13 cellular contexts compared by ENCODE assay signal in the genomic region with DNA sequence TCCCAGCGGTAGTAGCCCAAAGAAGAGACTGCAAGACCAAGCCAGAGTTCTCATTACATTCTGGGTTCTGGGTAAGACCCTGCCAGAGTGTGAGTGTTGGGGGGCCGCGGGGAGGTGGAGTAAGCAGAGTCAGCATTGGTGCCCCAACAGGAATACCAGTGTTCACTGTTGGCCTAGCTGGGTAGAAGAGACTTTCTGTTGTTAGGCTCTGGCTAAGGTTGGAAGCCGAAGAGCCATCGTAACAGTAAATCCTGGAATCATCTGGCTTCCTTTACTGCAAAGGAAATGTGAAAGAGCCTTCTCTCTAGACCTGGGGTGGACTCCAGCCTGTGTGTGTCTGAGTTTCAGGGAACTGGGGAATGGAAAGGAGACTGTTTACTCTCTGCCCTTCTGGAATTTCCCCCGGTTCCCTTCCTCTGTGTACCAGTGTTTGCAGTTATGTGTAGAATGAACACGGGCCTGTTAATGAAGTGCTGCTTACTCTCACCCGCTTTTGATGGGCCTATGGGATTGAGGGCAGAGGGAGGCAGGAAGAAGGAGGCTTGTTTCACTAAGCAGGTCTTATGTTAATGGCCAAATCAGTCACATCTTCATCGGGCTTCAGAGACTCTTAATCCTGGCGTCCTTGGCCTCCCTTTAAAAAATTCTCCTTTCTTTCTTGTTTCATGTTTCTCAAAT.
A peak's percentile ranks its signal among the peaks of the same experiment; 100 is the strongest.
DNase-seq lines count a peak whose midpoint lies in the region; ATAC-seq, FAIRE-seq and TF ChIP-seq lines count a peak whose summit lies in the region.
"Had no signal": no experiment of that assay in that cellular context is flagged by ENCODE, and none has a peak within 500 bp of the region (broad histone marks: within the 10 kb centered on the region; RNA-seq: fewer than 3 reads in every experiment).

No MANE protein-coding gene starts in this region.

- H4K20me1 ChIP-seq in endothelial cell of umbilical vein (replicated peaks; ENCODE audit: control insufficient read depth, extremely low read depth, insufficient read depth, low read length): no peaks in the 10 kb centered on the region

- H3K4me1 ChIP-seq in endothelial cell of umbilical vein (ENCODE audit: control insufficient read depth, extremely low read depth, insufficient read depth, low read length): peaks cover 10% of the 10 kb centered on the region
- peaks cover 47 to 66% (median 63%) of the 10 kb centered on the region in 3 donors for H3K4me1 ChIP-seq in pancreas
- no peaks in the 10 kb centered on the region for H3K4me1 ChIP-seq in CD8-positive, alpha-beta memory T cell (ENCODE audit: insufficient read depth, low read length)

- intact Hi-C loops in natural killer cell (cut with micrococcal nuclease) (no loop called here), endothelial cell of umbilical vein (cut with micrococcal nuclease) (loop anchor here (2.0 kb wide), 1 partner anchor 18 kb away; no protein-coding TSS in a partner anchor), pancreas (cut with DNase I) (no loop called here)

- no peak for TF ChIP-seq CTCF in natural killer cell (IDR thresholded peaks at IDR 0.05)
- TF ChIP-seq CTCF in endothelial cell of umbilical vein (IDR thresholded peaks at IDR 0.05; ENCODE audit: extremely low read depth in 1 of 2, insufficient read depth in 1 of 2, low read depth in 1 of 2, low read length in 2 of 2): no peak
- no peak for TF ChIP-seq CTCF in pancreas (IDR thresholded peaks at IDR 0.05)

- peak; percentile 4 for FAIRE-seq in endothelial cell of umbilical vein (lab: Jason Lieb, UNC)
- no peak for FAIRE-seq in pancreas (lab: Jason Lieb, UNC)

- H3K27me3 Mint-ChIP-seq in natural killer cell (ENCODE audit: low read depth in 2 of 2): no peaks in the 10 kb centered on the region
- H3K27me3 Mint-ChIP-seq in natural killer cell treated with Interleukin-12 subunit alpha and Interleukin-12 subunit beta and Interleukin-15 and Interleukin-18, amount 100 ng/mL, for 72 hours: no peaks in the 10 kb centered on the region
- H3K27me3 Mint-ChIP-seq in CD8-positive, alpha-beta memory T cell: no peaks in the 10 kb centered on the region
- H3K27me3 Mint-ChIP-seq: memory B cell had no signal

- H3K27ac ChIP-seq in endothelial cell of umbilical vein (ENCODE audit: insufficient read depth, low read depth, low read length) (no peak overlapping the region), pancreas (peak overlapping the region; percentile 30 to 94 (median 65))
- no peak overlapping the region for H3K27ac ChIP-seq in CD8-positive, alpha-beta memory T cell (ENCODE audit: low read depth, low read length)

- H3K9me3 ChIP-seq in endothelial cell of umbilical vein (replicated peaks; ENCODE audit: control insufficient read depth, insufficient read depth, low read length) (no peaks in the 10 kb centered on the region), pancreas (no peaks in the 10 kb centered on the region)
- H3K9me3 ChIP-seq in CD8-positive, alpha-beta memory T cell (ENCODE audit: low read length): no peaks in the 10 kb centered on the region

- H3K27me3 ChIP-seq in endothelial cell of umbilical vein (ENCODE audit: control insufficient read depth in 2 of 2, insufficient read depth in 2 of 2, low read length in 2 of 2) (no peaks in the 10 kb centered on the region), pancreas (no peaks in the 10 kb centered on the region)
- H3K27me3 ChIP-seq in CD8-positive, alpha-beta memory T cell (ENCODE audit: insufficient read depth, low read length, poor library complexity, severe bottlenecking): no peaks in the 10 kb centered on the region

- no peak overlapping the region for H3K9ac ChIP-seq in endothelial cell of umbilical vein (replicated peaks; ENCODE audit: extremely low read depth, insufficient read depth, low read length)

- H3K4me2 ChIP-seq in endothelial cell of umbilical vein (ENCODE audit: insufficient read depth, low read length): no peak overlapping the region

- POLR2A ChIA-PET in endothelial cell of umbilical vein (lab: Charles Lee): no interaction called here
- POLR2A ChIA-PET in CD8-positive, alpha-beta memory T cell (lab: Charles Lee): no interaction called here

- no peak for DNase-seq in natural killer cell
- no peak for DNase-seq in natural killer cell treated with Interleukin-12 subunit alpha and Interleukin-12 subunit beta and Interleukin-15 and Interleukin-18, amount 100 ng/mL, for 72 hours (ENCODE audit: low spot score)
- DNase-seq in endothelial cell of umbilical vein (ENCODE audit: low read depth, low spot score): peak; percentile 80
- DNase-seq in pancreas: peak in 2 of 6 donors; percentile 39 to 56
- no peak for DNase-seq in CD8-positive, alpha-beta memory T cell
- no peak for DNase-seq in RKO (ENCODE audit: low spot score)
- no peak for DNase-seq in NCI-H1048 (lab: John Stamatoyannopoulos, UW)
- no peak for DNase-seq in GOT3 (lab: John Stamatoyannopoulos, UW)
- DNase-seq: activated CD4-positive, alpha-beta T cell treated with anti-CD3 and anti-CD28 coated beads, Interleukin-2, amount 50 U/mL, for 1 hour; amygdala; NCI-H748 treated with DMSO at 0.1 percent for 48 hours; stimulated activated naive CD4-positive, alpha-beta T cell had no signal

- dilution Hi-C loops in endothelial cell of umbilical vein (cut with MboI; ENCODE audit: extremely low pct_ligation_motif_present, low sequenced_read_pairs): no loop called here

- peaks cover 12 to 18% of the 10 kb centered on the region in 2 donors for H3K4me1 Mint-ChIP-seq in natural killer cell
- peaks cover 10 to 12% of the 10 kb centered on the region in 2 donors for H3K4me1 Mint-ChIP-seq in natural killer cell treated with Interleukin-12 subunit alpha and Interleukin-12 subunit beta and Interleukin-15 and Interleukin-18, amount 100 ng/mL, for 72 hours (ENCODE audit: low read depth in 2 of 2)
- peaks cover 6 to 14% (median 11%) of the 10 kb centered on the region in 3 donors for H3K4me1 Mint-ChIP-seq in CD8-positive, alpha-beta memory T cell
- H3K4me1 Mint-ChIP-seq: memory B cell had no signal

- H3K36me3 ChIP-seq in endothelial cell of umbilical vein (ENCODE audit: control insufficient read depth in 2 of 2, extremely low read depth in 1 of 2, insufficient read depth in 2 of 2, low read length in 2 of 2) (no peaks in the 10 kb centered on the region), pancreas (no peaks in the 10 kb centered on the region)
- no peaks in the 10 kb centered on the region for H3K36me3 ChIP-seq in CD8-positive, alpha-beta memory T cell (ENCODE audit: insufficient read depth, low read length)

- H3K4me3 ChIP-seq in endothelial cell of umbilical vein (replicated peaks in 1 of 3; ENCODE audit: insufficient read depth in 1 of 3, low read depth in 1 of 3, low read length in 3 of 3): no peak overlapping the region
- no peak overlapping the region for H3K4me3 ChIP-seq in pancreas
- H3K4me3 ChIP-seq in CD8-positive, alpha-beta memory T cell (ENCODE audit: low read length): no peak overlapping the region

- H3K9me3 Mint-ChIP-seq in natural killer cell: no peaks in the 10 kb centered on the region
- no peaks in the 10 kb centered on the region for H3K9me3 Mint-ChIP-seq in natural killer cell treated with Interleukin-12 subunit alpha and Interleukin-12 subunit beta and Interleukin-15 and Interleukin-18, amount 100 ng/mL, for 72 hours
- no peaks in the 10 kb centered on the region for H3K9me3 Mint-ChIP-seq in CD8-positive, alpha-beta memory T cell
- H3K9me3 Mint-ChIP-seq: memory B cell had no signal

- CTCF ChIA-PET in endothelial cell of umbilical vein (lab: Charles Lee): no interaction called here
- CTCF ChIA-PET in CD8-positive, alpha-beta memory T cell (lab: Charles Lee): no interaction called here

- H3K9me1 ChIP-seq in endothelial cell of umbilical vein (replicated peaks; ENCODE audit: control insufficient read depth, extremely low read depth, insufficient read depth, low read length): no peaks in the 10 kb centered on the region

- no peaks in the 10 kb centered on the region for H3K79me2 ChIP-seq in endothelial cell of umbilical vein (ENCODE audit: control insufficient read depth, insufficient read depth, low read length)

- peak overlapping the region; percentile 17 for H2AFZ ChIP-seq in endothelial cell of umbilical vein (ENCODE audit: low read depth, low read length)

- TF ChIP-seq POLR2A in endothelial cell of umbilical vein (IDR thresholded peaks at IDR 0.05; ENCODE audit: low read depth, low read length): no peak

- peak overlapping the region; percentile 50 to 68 for H3K27ac Mint-ChIP-seq in natural killer cell
- peak overlapping the region in 1 of 2 donors; percentile 84 for H3K27ac Mint-ChIP-seq in natural killer cell treated with Interleukin-12 subunit alpha and Interleukin-12 subunit beta and Interleukin-15 and Interleukin-18, amount 100 ng/mL, for 72 hours
- H3K27ac Mint-ChIP-seq in CD8-positive, alpha-beta memory T cell: peak overlapping the region in 2 of 8 donors; percentile 38 to 55
- H3K27ac Mint-ChIP-seq: memory B cell had no signal

- 51 to 55% methylated on average over 10 of the region's 10 CpGs for WGBS in pancreas, 2 donors

- no TSS peak for BruUV-seq in endothelial cell of umbilical vein (replicated peaks; lab: Mats Ljungman, UMichigan)

- no peaks in the 10 kb centered on the region for H3K36me3 Mint-ChIP-seq in natural killer cell
- peaks cover 7% of the 10 kb centered on the region for H3K36me3 Mint-ChIP-seq in natural killer cell treated with Interleukin-12 subunit alpha and Interleukin-12 subunit beta and Interleukin-15 and Interleukin-18, amount 100 ng/mL, for 72 hours
- H3K36me3 Mint-ChIP-seq in CD8-positive, alpha-beta memory T cell: peaks cover 0 to 54% (median 24%) of the 10 kb centered on the region in 3 donors

- no peak overlapping the region for H3K4me3 Mint-ChIP-seq in natural killer cell
- no peak overlapping the region for H3K4me3 Mint-ChIP-seq in natural killer cell treated with Interleukin-12 subunit alpha and Interleukin-12 subunit beta and Interleukin-15 and Interleukin-18, amount 100 ng/mL, for 72 hours
- H3K4me3 Mint-ChIP-seq in CD8-positive, alpha-beta memory T cell: no peak overlapping the region
- H3K4me3 Mint-ChIP-seq: memory B cell had no signal

- ATAC-seq in natural killer cell: no peak
- no peak for ATAC-seq in natural killer cell treated with Interleukin-12 subunit alpha and Interleukin-12 subunit beta and Interleukin-15 and Interleukin-18, amount 100 ng/mL, for 72 hours
- ATAC-seq in pancreas: peak in 3 of 4 donors; percentile 20 to 71 (median 60)

TF ChIP-seq in endothelial cell of umbilical vein, 7 proteins besides CTCF, POLR2A, EP300 and RAD21 (continues in another document):
- TF ChIP-seq MYC (IDR thresholded peaks at IDR 0.05; ENCODE audit: low read depth, low read length) (no peak), POLR2AphosphoS5 (IDR thresholded peaks at IDR 0.05; ENCODE audit: insufficient read depth, low read depth, low read length) (no peak), GATA2 (IDR thresholded peaks at IDR 0.05; ENCODE audit: insufficient read depth, insufficient read length, low read depth, low read length) (no peak), EZH2 (IDR thresholded peaks at IDR 0.05; ENCODE audit: borderline replicate concordance, low read depth, low read length, severe bottlenecking) (no peak)
- TF ChIP-seq, protein P1, sequence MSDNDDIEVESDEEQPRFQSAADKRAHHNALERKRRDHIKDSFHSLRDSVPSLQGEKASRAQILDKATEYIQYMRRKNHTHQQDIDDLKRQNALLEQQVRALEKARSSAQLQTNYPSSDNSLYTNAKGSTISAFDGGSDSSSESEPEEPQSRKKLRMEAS (IDR thresholded peaks at IDR 0.05; ENCODE audit: insufficient read depth, insufficient read length): no peak

Comparison
In these comparisons a context has a peak if more than half of its experiments do, and no peak if none do; other contexts are left out.
1. ATAC-seq: peak in pancreas (3 of 4); none in natural killer cell (0 of 3) and natural killer cell treated with Interleukin-12 subunit alpha and Interleukin-12 subunit beta and Interleukin-15 and Interleukin-18, amount 100 ng/mL, for 72 hours (0 of 2).
2. H3K27ac ChIP-seq: peak in pancreas (4 of 4); none in endothelial cell of umbilical vein (single experiment) and CD8-positive, alpha-beta memory T cell (single experiment).